In genomic region chr16:27378871-27379580, GRCh38 we compare ENCODE assay signal across 12 cellular contexts. TPM values are rescaled to one million over a fixed set of nuclear protein-coding genes. Genes with fewer than 3 reads are reported as not detected.
DNase-seq lines count a peak whose midpoint lies in the region; ATAC-seq, FAIRE-seq and TF ChIP-seq lines count a peak whose summit lies in the region.
"Had no signal": no experiment of that assay in that cellular context is flagged by ENCODE, and none has a peak within 500 bp of the region (broad histone marks: within the 10 kb centered on the region; RNA-seq: fewer than 3 reads in every experiment).

No MANE protein-coding gene starts in this region.

- H3K36me3 ChIP-seq in OCI-LY3 (replicated peaks; ENCODE audit: low read depth, low read length) (peaks cover 5% of the 10 kb centered on the region), GM12878 (ENCODE audit: control insufficient read depth in 2 of 2, insufficient read depth in 2 of 2, low read length in 1 of 2) (no peaks in the 10 kb centered on the region)
- H3K36me3 ChIP-seq: Peyer's patch had no signal

- peak overlapping the region; percentile 47 for H3K4me3 ChIP-seq in OCI-LY3 (ENCODE audit: low read length)
- H3K4me3 ChIP-seq in GM12878, result no peak overlapping the region
- H3K4me3 ChIP-seq: Peyer's patch had no signal

- RAD21 ChIA-PET in GM12878 (lab: Charles Lee; ENCODE audit: unreplicated experiment), result interaction anchor here (2.1 to 9.3 kb wide), 2 partner anchors 9 to 23 kb away, joined by 7 to 224 read pairs; partner anchors contain the start of gene IL21R

- H3K79me2 ChIP-seq in OCI-LY3 (ENCODE audit: low read length) (peaks cover 27% of the 10 kb centered on the region), GM12878 (ENCODE audit: control insufficient read depth, insufficient read depth, low read length) (no peaks in the 10 kb centered on the region)

- H2AFZ ChIP-seq in OCI-LY3 (ENCODE audit: low read depth, low read length), result peak overlapping the region; percentile 36; the same call in 1 of the 2 replicates
- H2AFZ ChIP-seq in GM12878 (ENCODE audit: control insufficient read depth, low read depth, low read length), result no peak overlapping the region

- TF ChIP-seq CTCF in OCI-LY3 (IDR thresholded peaks at IDR 0.05; ENCODE audit: low read depth, low read length) (no peak), GM12878 (IDR thresholded peaks at IDR 0.05 in 2 of 3, conservative IDR thresholded peaks at IDR 0.05 in 1 of 3; ENCODE audit: control insufficient read depth in 2 of 3, extremely low read depth in 1 of 3, insufficient read depth in 1 of 3, low read depth in 3 of 3, low read length in 3 of 3) (no peak)

- WGBS in GM12878 (ENCODE audit: insufficient coverage, insufficient replicate concordance, low lambda C conversion rate, missing lambda C conversion rate), result 25% methylated on average over 12 of the region's 12 CpGs

- H4K20me1 ChIP-seq in OCI-LY3 (ENCODE audit: insufficient read depth, low read length) (no peaks in the 10 kb centered on the region), GM12878 (ENCODE audit: control insufficient read depth, insufficient read depth) (no peaks in the 10 kb centered on the region)

- H3K4me2 ChIP-seq in OCI-LY3 (ENCODE audit: low read length) (peak overlapping the region; percentile 78), GM12878 (ENCODE audit: control insufficient read depth, insufficient read depth) (peak overlapping the region; percentile 38; the same call in 1 of the 2 replicates)
- H3K4me2 ChIP-seq: KMS-11 had no signal

- ATAC-seq in GM12878, result no peak
- ATAC-seq in stimulated activated naive CD8-positive, alpha-beta T cell treated with anti-CD3 and anti-CD28 coated beads, Interleukin-15, Interleukin-2, amounts not matched to agents 100 U/mL and 50 U/mL, for 24 hours, result peak; percentile 25

- H3K9ac ChIP-seq in OCI-LY3 (ENCODE audit: low read length) (peak overlapping the region; percentile 65), GM12878 (ENCODE audit: control insufficient read depth, insufficient read depth, low read length) (no peak overlapping the region)
- H3K9ac ChIP-seq: KMS-11 had no signal

- no peak for TF ChIP-seq EP300 in GM12878 (IDR thresholded peaks at IDR 0.05; ENCODE audit: borderline replicate concordance in 1 of 2, control insufficient read depth in 1 of 2, low read depth in 2 of 2, low read length in 2 of 2)

- DNase-seq in activated naive CD4-positive, alpha-beta T cell treated with Interleukin-2 at 50 U/mL for 16 hours, result peak; percentile 10
- no peak for DNase-seq in activated naive CD4-positive, alpha-beta T cell treated with anti-CD3 and anti-CD28 coated beads, Interleukin-2, amount 50 U/mL, for 16 hours
- DNase-seq in GM12878 (ENCODE audit: low read depth, low spot score), result no peak
- DNase-seq in stimulated activated naive CD8-positive, alpha-beta T cell treated with anti-CD3 and anti-CD28 coated beads, Interleukin-15, Interleukin-2, amounts not matched to agents 100 U/mL and 50 U/mL, for 24 hours, result peak; percentile 54
- DNase-seq in central memory CD4-positive, alpha-beta T cell, result no peak
- DNase-seq in NCI-H1092 (lab: John Stamatoyannopoulos, UW), result no peak
- DNase-seq in NCI-H2196 (lab: John Stamatoyannopoulos, UW; ENCODE audit: unreplicated experiment), result no peak
- DNase-seq: HCEC 1CT, NCI-H2171 treated with DMSO at 0.1 percent for 48 hours had no signal

- CTCF ChIA-PET in GM12878 (lab: Yijun Ruan, JAX), result interaction anchor here (0.6 to 1.8 kb wide), 5 partner anchors 9 to 200 kb away, joined by 3 to 6 read pairs (median 4); no protein-coding TSS in a partner anchor

- H3K27ac ChIP-seq in OCI-LY3 (ENCODE audit: low read length) (peak overlapping the region; percentile 99), GM12878 (ENCODE audit: control insufficient read depth, insufficient read depth) (peak overlapping the region; percentile 73; the same call in 1 of the 2 replicates)
- H3K27ac ChIP-seq: KMS-11 had no signal

- intact Hi-C loops in GM12878 (cut with micrococcal nuclease; ENCODE audit: unreplicated experiment), result no loop called here

- H3K9me3 ChIP-seq in OCI-LY3 (ENCODE audit: insufficient read depth, low read length), result peaks cover 3% of the 10 kb centered on the region; the same call in 1 of the 2 replicates
- peaks cover 7% of the 10 kb centered on the region; the same call in 2 of the 3 replicates for H3K9me3 ChIP-seq in GM12878 (replicated peaks; ENCODE audit: control insufficient read depth, insufficient read depth, low read length)
- H3K9me3 ChIP-seq: Peyer's patch had no signal

- BruUV-seq in GM12878 (replicated peaks; lab: Mats Ljungman, UMichigan), result no TSS peak

- in situ Hi-C loops in GM12878 (cut with MboI), result no loop called here

- H3K27me3 ChIP-seq in OCI-LY3 (ENCODE audit: low read depth, low read length), result no peaks in the 10 kb centered on the region
- H3K27me3 ChIP-seq in GM12878 (replicated peaks in 1 of 2; ENCODE audit: control insufficient read depth in 2 of 2, insufficient read depth in 2 of 2, low read length in 1 of 2), result no peaks in the 10 kb centered on the region
- H3K27me3 ChIP-seq: Peyer's patch had no signal

- POLR2A ChIA-PET in GM12878 (lab: Charles Lee), result interaction anchor here (0.8 to 9.6 kb wide), 4 partner anchors 9 to 31 kb away, joined by 3 to 208 read pairs (median 4); partner anchors contain the start of gene IL21R

- H3K4me1 ChIP-seq in OCI-LY3 (ENCODE audit: low read length), result peaks cover 87% of the 10 kb centered on the region
- H3K4me1 ChIP-seq in GM12878 (ENCODE audit: control insufficient read depth, insufficient read depth, low read length), result peaks cover 47% of the 10 kb centered on the region

- SMC1A ChIA-PET in GM12878 (lab: Charles Lee; ENCODE audit: uncharacterized antibody, unreplicated experiment), result interaction anchor here (0.6 to 9.6 kb wide), 9 partner anchors 8 to 308 kb away, joined by 3 to 220 read pairs (median 5); partner anchors contain the start of genes IL21R and KDM8

- no peak for FAIRE-seq in GM12878 (lab: Jason Lieb, UNC)

- TF ChIP-seq RAD21 in GM12878 (IDR thresholded peaks at IDR 0.05; ENCODE audit: insufficient read depth, low read depth, low read length), result no peak

- no peak for TF ChIP-seq POLR2A in GM12878 (IDR thresholded peaks at IDR 0.05; ENCODE audit: low read depth, low read length)

TF ChIP-seq in GM12878, 131 proteins besides CTCF, POLR2A, EP300 and RAD21:
- no peak for TF ChIP-seq ATF3 (IDR thresholded peaks at IDR 0.05; ENCODE audit: borderline replicate concordance, extremely low read depth, low read depth, low read length)
- peak; percentile 57; the same call in 1 of the 2 replicates for TF ChIP-seq PKNOX1 (IDR thresholded peaks at IDR 0.05)
- peak; percentile 15; the same call in 1 of the 2 replicates for TF ChIP-seq RUNX3 (IDR thresholded peaks at IDR 0.05; ENCODE audit: low read length)
TF ChIP-seq in GM12878: peak in this region for 2.

RNA-seq across cellular contexts. Expression of gene IL21R, which starts 22.9 kb away (rescaled TPM):
- 193 and 215 TPM in 2 replicates for total RNA-seq in GM12878 (2013; cell fraction: nucleolus; rRNA removed)
- total RNA-seq in GM12878 (2014; rRNA removed) (106 and 109 TPM in 2 replicates), GM12878 (2014; rRNA removed; fragmentation: Illumina TruSeq; extraction: Trizol) (62.9 and 66.9 TPM in 2 replicates), GM12878 (2021) (138 and 141 TPM in 2 replicates)
- polyA plus RNA-seq in GM12878 (2011; ENCODE audit: low read depth), result 25.9 TPM
- polyA plus RNA-seq in GM12878 (2011; rRNA removed) (23.2 and 57.2 TPM in 2 replicates), GM12878 (2014; fragmentation: Illumina TruSeq; extraction: Trizol) (32.4 and 59.2 TPM in 2 replicates), GM12878 (2014; fragmentation: Nextera tagmentation; extraction: Ambion mirVana) (1 to 10 TPM; 5.3 to 9.7 TPM), GM12878 (2014; rRNA removed) (98.0 and 108 TPM in 2 replicates), GM12878 (2016; fragmentation: Nextera tagmentation; extraction: Ambion mirVana) (100 to 1,000 TPM; 115 to 129 TPM)
- polyA plus RNA-seq in GM12878 (2011; cell fraction: cytosol; rRNA removed), result 84.6 and 89.7 TPM in 2 replicates
- polyA plus RNA-seq in GM12878 (2011; cell fraction: nucleus; rRNA removed), result 71.9 and 79.4 TPM in 2 replicates
- polyA plus RNA-seq in GM12878 (2012), result 50.3 and 72.8 TPM in 2 replicates
- 175 and 195 TPM in 2 replicates for polyA minus RNA-seq in GM12878 (2011; rRNA and poly(A)+ RNA removed)
- 54.0 and 60.1 TPM in 2 replicates for polyA minus RNA-seq in GM12878 (2011; cell fraction: cytosol; rRNA and poly(A)+ RNA removed)
- 65.5 and 104 TPM in 2 replicates for polyA minus RNA-seq in GM12878 (2011; cell fraction: nucleus; rRNA and poly(A)+ RNA removed)

Comparison
In these comparisons a context has a peak if more than half of its experiments do, and no peak if none do; other contexts are left out.
1. DNase-seq: peak in activated naive CD4-positive, alpha-beta T cell treated with Interleukin-2 at 50 U/mL for 16 hours (single experiment) and stimulated activated naive CD8-positive, alpha-beta T cell treated with anti-CD3 and anti-CD28 coated beads, Interleukin-15, Interleukin-2, amounts not matched to agents 100 U/mL and 50 U/mL, for 24 hours (single experiment); none in activated naive CD4-positive, alpha-beta T cell treated with anti-CD3 and anti-CD28 coated beads, Interleukin-2, amount 50 U/mL, for 16 hours (single experiment), GM12878 (single experiment), central memory CD4-positive, alpha-beta T cell (single experiment), NCI-H1092 (single experiment) and NCI-H2196 (single experiment).